25 cellular contexts compared by ENCODE assay signal in genomic region chr16:89025636-89026035, GRCh38. TPM values are rescaled to one million over a fixed set of nuclear protein-coding genes. Genes with fewer than 3 reads are reported as not detected.
DNase-seq lines count a peak whose midpoint lies in the region; ATAC-seq and TF ChIP-seq lines count a peak whose summit lies in the region.
"Had no signal": no experiment of that assay in that cellular context is flagged by ENCODE, and none has a peak within 500 bp of the region (broad histone marks: within the 10 kb centered on the region; RNA-seq: fewer than 3 reads in every experiment).

No MANE protein-coding gene starts in this region.

- peaks cover 12 to 24% of the 10 kb centered on the region in 2 donors for H3K36me3 Mint-ChIP-seq in activated T-cell treated with anti-CD3 and anti-CD28 coated beads, Interleukin-2, amount 50 U/mL, for 72 hours (ENCODE audit: insufficient read depth in 2 of 2)
- H3K36me3 Mint-ChIP-seq in activated T-helper 17 cell treated with anti-CD3 and anti-CD28 coated beads, Interleukin-2, amount 50 U/mL, for 72 hours (ENCODE audit: low read depth) = peaks cover 6% of the 10 kb centered on the region

- no peak for TF ChIP-seq CTCF in adrenal gland (IDR thresholded peaks at IDR 0.05)

- peaks cover 40% of the 10 kb centered on the region for H3K4me1 Mint-ChIP-seq in activated T-cell treated with anti-CD3 and anti-CD28 coated beads, Interleukin-2, amount 50 U/mL, for 72 hours (ENCODE audit: low read depth)
- peaks cover 13% of the 10 kb centered on the region for H3K4me1 Mint-ChIP-seq in activated T-helper 17 cell treated with anti-CD3 and anti-CD28 coated beads, Interleukin-2, amount 50 U/mL, for 72 hours
- H3K4me1 Mint-ChIP-seq: nephron progenitor cell had no signal

- no peaks in the 10 kb centered on the region for H3K4me1 ChIP-seq in adrenal gland (replicated peaks in 1 of 2)
- H3K4me1 ChIP-seq: colonic mucosa, heart right ventricle had no signal

- peaks cover 11 to 15% of the 10 kb centered on the region in 2 donors for H3K9me3 Mint-ChIP-seq in activated T-cell treated with anti-CD3 and anti-CD28 coated beads, Interleukin-2, amount 50 U/mL, for 72 hours
- peaks cover 9% of the 10 kb centered on the region for H3K9me3 Mint-ChIP-seq in activated T-helper 17 cell treated with anti-CD3 and anti-CD28 coated beads, Interleukin-2, amount 50 U/mL, for 72 hours

- no peaks in the 10 kb centered on the region for H3K36me3 ChIP-seq in adrenal gland (replicated peaks in 1 of 2)
- H3K36me3 ChIP-seq: colonic mucosa, heart right ventricle, ovary had no signal

- H3K27ac Mint-ChIP-seq in activated T-cell treated with anti-CD3 and anti-CD28 coated beads, Interleukin-2, amount 50 U/mL, for 72 hours = peak overlapping the region; percentile 92
- peak overlapping the region; percentile 80 for H3K27ac Mint-ChIP-seq in activated T-helper 17 cell treated with anti-CD3 and anti-CD28 coated beads, Interleukin-2, amount 50 U/mL, for 72 hours
- H3K27ac Mint-ChIP-seq: nephron progenitor cell had no signal

- no peak overlapping the region for H3K27ac ChIP-seq in adrenal gland
- H3K27ac ChIP-seq: colonic mucosa, heart right ventricle, ovary, PC-9 had no signal

- TF ChIP-seq POLR2A in adrenal gland (IDR thresholded peaks at IDR 0.05) = no peak

- WGBS in adrenal gland, 4 donors = 85 to 90% (median 89%) methylated on average over 4 of the region's 4 CpGs

- H3K4me3 ChIP-seq in adrenal gland = no peak overlapping the region
- H3K4me3 ChIP-seq: colonic mucosa, heart right ventricle, lung, mucosa of descending colon, ovary, PC-9 had no signal

- no peak overlapping the region for H3K4me3 Mint-ChIP-seq in activated T-cell treated with anti-CD3 and anti-CD28 coated beads, Interleukin-2, amount 50 U/mL, for 72 hours
- peak overlapping the region; percentile 54 for H3K4me3 Mint-ChIP-seq in activated T-helper 17 cell treated with anti-CD3 and anti-CD28 coated beads, Interleukin-2, amount 50 U/mL, for 72 hours
- H3K4me3 Mint-ChIP-seq: nephron progenitor cell had no signal

- H3K9me3 ChIP-seq in adrenal gland (replicated peaks in 1 of 3) = no peaks in the 10 kb centered on the region
- H3K9me3 ChIP-seq: colonic mucosa had no signal

- H3K27me3 Mint-ChIP-seq in activated T-cell treated with anti-CD3 and anti-CD28 coated beads, Interleukin-2, amount 50 U/mL, for 72 hours (ENCODE audit: low read depth) = peaks cover 7% of the 10 kb centered on the region
- peaks cover 5% of the 10 kb centered on the region for H3K27me3 Mint-ChIP-seq in activated T-helper 17 cell treated with anti-CD3 and anti-CD28 coated beads, Interleukin-2, amount 50 U/mL, for 72 hours

- intact Hi-C loops in posterior vena cava (cut with DNase I) = no loop called here
- intact Hi-C loops in adrenal gland (cut with DNase I) = no loop called here

- ATAC-seq in activated T-cell treated with anti-CD3 and anti-CD28 coated beads, Interleukin-2, amount 50 U/mL, for 72 hours (replicated peaks in 1 of 2) = no peak
- peak; percentile 14 for ATAC-seq in HG03196 (IDR thresholded peaks at IDR 0.05; ENCODE audit: unreplicated experiment)
- ATAC-seq in activated T-helper 17 cell treated with anti-CD3 and anti-CD28 coated beads, Interleukin-2, amount 50 U/mL, for 72 hours (replicated peaks) = no peak
- ATAC-seq: heart right ventricle had no signal

- DNase-seq in activated T-cell treated with anti-CD3 and anti-CD28 coated beads, Interleukin-2, amount 50 U/mL, for 72 hours = no peak
- no peak for DNase-seq in activated T-cell treated with anti-CD3 and anti-CD28 coated beads, Interleukin-2, amount 50 U/mL, for 1 hour
- peak; percentile 45 for DNase-seq in posterior vena cava (ENCODE audit: low spot score)
- DNase-seq in adrenal gland = no peak
- DNase-seq in amygdala (lab: John Stamatoyannopoulos, UW) = no peak
- no peak for DNase-seq in DMS153 treated with DMSO at 0.1 percent for 48 hours (lab: John Stamatoyannopoulos, UW; ENCODE audit: unreplicated experiment)
- DNase-seq: colonic mucosa, foreskin fibroblast, GOT3, heart right ventricle, mucosa of descending colon, NCI-H1092 treated with DMSO at 0.1 percent for 48 hours, NCI-H187, NCI-H2171 treated with DMSO at 0.1 percent for 48 hours, NCI-H510A treated with DMSO at 0.1 percent for 48 hours, nephron progenitor cell, PC-9, SIG-M5, trophoblast cell had no signal

- peaks cover 19% of the 10 kb centered on the region for H3K27me3 ChIP-seq in adrenal gland
- H3K27me3 ChIP-seq: colonic mucosa, ovary had no signal

RNA-seq across cellular contexts. Expression of gene CBFA2T3, which starts 48.6 kb away (rescaled TPM):
- total RNA-seq in activated T-cell treated with anti-CD3 and anti-CD28 coated beads, Interleukin-2, amount 50 U/mL, for 72 hours = 1 to 10 TPM; 1.2 to 1.7 TPM
- under 1 TPM in 1 of 2 donors, not detected in 1; 0.19 TPM for total RNA-seq in activated T-helper 17 cell treated with anti-CD3 and anti-CD28 coated beads, Interleukin-2, amount 50 U/mL, for 72 hours
- total RNA-seq in posterior vena cava (1 to 10 TPM; 4.7 to 5.1 TPM), adrenal gland (10 to 100 TPM in 1 of 8 donors, 1 to 10 TPM in 4, under 1 TPM in 3; 0.30 to 16.9 (median 2.2) TPM)
- polyA plus RNA-seq in adrenal gland = 1 to 10 TPM; 1.0 to 5.3 (median 3.0) TPM
- total RNA-seq: M059J had no signal
- polyA plus RNA-seq: BJ had no signal
